20 cellular contexts compared by ENCODE assay signal in genomic region chr14:74364271-74364880, GRCh38. TPM values are rescaled to one million over a fixed set of nuclear protein-coding genes. Genes with fewer than 3 reads are reported as not detected.
DNase-seq lines count a peak whose midpoint lies in the region; ATAC-seq and TF ChIP-seq lines count a peak whose summit lies in the region.
"Had no signal": no experiment of that assay in that cellular context is flagged by ENCODE, and none has a peak within 500 bp of the region (broad histone marks: within the 10 kb centered on the region; RNA-seq: fewer than 3 reads in every experiment).

No MANE protein-coding gene starts in this region.

- H3K9me3 ChIP-seq in RWPE2 (ENCODE audit: severe bottlenecking), result no peaks in the 10 kb centered on the region
- H3K9me3 ChIP-seq: HAP-1, SK-N-SH had no signal

- no peak overlapping the region for H3K18ac ChIP-seq in mesendoderm (ENCODE audit: low read length)

- H3K4me1 ChIP-seq in RWPE2 (ENCODE audit: insufficient read depth, poor library complexity, severe bottlenecking), result no peaks in the 10 kb centered on the region
- H3K4me1 ChIP-seq in mesendoderm (ENCODE audit: control insufficient read depth, low read depth, low read length), result peaks cover 28% of the 10 kb centered on the region
- H3K4me1 ChIP-seq: HAP-1 had no signal

- H3K4me3 ChIP-seq in RWPE2 (ENCODE audit: severe bottlenecking), result no peak overlapping the region
- H3K4me3 ChIP-seq in mesendoderm (ENCODE audit: low read length), result no peak overlapping the region
- H3K4me3 ChIP-seq: GM12878, HAP-1 had no signal

- H3K4me2 ChIP-seq in mesendoderm (ENCODE audit: low read length), result no peak overlapping the region
- H3K4me2 ChIP-seq: SK-N-SH had no signal

- no peak overlapping the region for H4K8ac ChIP-seq in mesendoderm (ENCODE audit: low read depth, low read length)

- peaks cover 17% of the 10 kb centered on the region for H3K79me1 ChIP-seq in mesendoderm (ENCODE audit: low read length)

- H3K36me3 ChIP-seq in RWPE2 (ENCODE audit: low read depth) (no peaks in the 10 kb centered on the region), mesendoderm (ENCODE audit: control insufficient read depth, insufficient read depth, low read length) (peaks cover 12% of the 10 kb centered on the region)
- H3K36me3 ChIP-seq: HAP-1 had no signal

- H2BK5ac ChIP-seq in mesendoderm (ENCODE audit: low read length), result peak overlapping the region; percentile 27

- H3K23ac ChIP-seq in mesendoderm (ENCODE audit: low read length), result no peak overlapping the region

- H2AK5ac ChIP-seq in mesendoderm (ENCODE audit: low read length), result peak overlapping the region; percentile 82

- H3K79me2 ChIP-seq in mesendoderm (ENCODE audit: control insufficient read depth, insufficient read depth, low read length), result peaks cover 21% of the 10 kb centered on the region

- peak overlapping the region; percentile 65 for H3K56ac ChIP-seq in mesendoderm (ENCODE audit: low read length)

- peak overlapping the region; percentile 3 for H3K9ac ChIP-seq in mesendoderm (ENCODE audit: low read length)
- H3K9ac ChIP-seq: SK-N-SH had no signal

- H3K27ac ChIP-seq in RWPE2 (ENCODE audit: poor library complexity, severe bottlenecking) (no peak overlapping the region), mesendoderm (ENCODE audit: low read depth, low read length) (peak overlapping the region; percentile 37)
- H3K27ac ChIP-seq: 22Rv1 had no signal

- no CpG with 5 or more reads among the region's 7 CpGs for WGBS in mesendoderm (ENCODE audit: extremely low coverage, insufficient coverage, low lambda C conversion rate)

- peak; percentile 14 for DNase-seq in DMS53 (lab: John Stamatoyannopoulos, UW)
- no peak for DNase-seq in DMS53 treated with DMSO at 0.1 percent for 48 hours (lab: John Stamatoyannopoulos, UW; ENCODE audit: unreplicated experiment)
- DNase-seq in RWPE2 (ENCODE audit: low spot score), result peak; percentile 30
- DNase-seq in mesendoderm, result no peak
- DNase-seq in superior temporal gyrus (ENCODE audit: extremely low spot score), result peak; percentile 39
- DNase-seq in NCI-H524 treated with DMSO at 0.1 percent for 48 hours (lab: John Stamatoyannopoulos, UW), result no peak
- DNase-seq in DMS153 (lab: John Stamatoyannopoulos, UW), result no peak
- DNase-seq: CD8-positive, alpha-beta T cell; DND-41; GDM1; NCI-H1105 treated with DMSO at 0.1 percent for 48 hours; NCI-H187 treated with DMSO at 0.1 percent for 48 hours; NCI-H82; SK-N-SH had no signal

- TF ChIP-seq POLR2A in GM18505 (IDR thresholded peaks at IDR 0.05; ENCODE audit: borderline replicate concordance, extremely low read depth, insufficient read depth, insufficient read length), result no peak

- no peak overlapping the region for H2BK15ac ChIP-seq in mesendoderm (replicated peaks; ENCODE audit: low read depth)

- no peak for TF ChIP-seq CTCF in RWPE2 (IDR thresholded peaks at IDR 0.05; ENCODE audit: poor library complexity, severe bottlenecking)

- ATAC-seq in RWPE2 (ENCODE audit: low read depth), result no peak; the same call in 2 of the 3 replicates
- no peak for ATAC-seq in GM18505 (IDR thresholded peaks at IDR 0.05; ENCODE audit: unreplicated experiment)
- ATAC-seq: CD8-positive, alpha-beta T cell; GM12878; Right ventricle myocardium inferior had no signal

- no peak overlapping the region for H3K4ac ChIP-seq in mesendoderm (ENCODE audit: low read depth, low read length)

- no peaks in the 10 kb centered on the region for H3K27me3 ChIP-seq in RWPE2 (ENCODE audit: insufficient read depth, poor library complexity, severe bottlenecking)
- H3K27me3 ChIP-seq in mesendoderm (ENCODE audit: insufficient read depth, low read length, poor library complexity), result no peaks in the 10 kb centered on the region

- peak overlapping the region; percentile 40 for H4K5ac ChIP-seq in mesendoderm (ENCODE audit: low read length)

- H2BK120ac ChIP-seq in mesendoderm (ENCODE audit: low read depth, low read length), result no peak overlapping the region

RNA-seq across cellular contexts. Expression of gene VRTN, which starts 16.1 kb away (rescaled TPM):
- polyA plus RNA-seq in mesendoderm (2013, experiment 1 of 2), result 135 TPM
- 136 TPM for polyA plus RNA-seq in mesendoderm (2013, experiment 2 of 2)
- polyA plus RNA-seq: BJ, GM12878, SK-N-SH had no signal

Comparison
In these comparisons a context has a peak if more than half of its experiments do, and no peak if none do; other contexts are left out.
1. DNase-seq: peak in DMS53 (single experiment), RWPE2 (single experiment) and superior temporal gyrus (single experiment); none in DMS53 treated with DMSO at 0.1 percent for 48 hours (single experiment), mesendoderm (single experiment), NCI-H524 treated with DMSO at 0.1 percent for 48 hours (single experiment) and DMS153 (single experiment).